Comparison of ENCODE assay signal across 3 cellular contexts in genomic region chr16:10929097-10929496, GRCh38. TPM values are rescaled to one million over a fixed set of nuclear protein-coding genes. Genes with fewer than 3 reads are reported as not detected.
"Had no signal": no experiment of that assay in that cellular context is flagged by ENCODE, and none has a peak within 500 bp of the region (broad histone marks: within the 10 kb centered on the region; RNA-seq: fewer than 3 reads in every experiment).

No MANE protein-coding gene starts in this region.

RNA-seq across cellular contexts. Expression of gene CIITA, which starts 52.1 kb away (rescaled TPM):
- total RNA-seq: endothelial cell of umbilical vein, smooth muscle cell had no signal
- polyA plus RNA-seq: endothelial cell of umbilical vein, neural cell had no signal
